11 cellular contexts compared by ENCODE assay signal in the genomic region with DNA sequence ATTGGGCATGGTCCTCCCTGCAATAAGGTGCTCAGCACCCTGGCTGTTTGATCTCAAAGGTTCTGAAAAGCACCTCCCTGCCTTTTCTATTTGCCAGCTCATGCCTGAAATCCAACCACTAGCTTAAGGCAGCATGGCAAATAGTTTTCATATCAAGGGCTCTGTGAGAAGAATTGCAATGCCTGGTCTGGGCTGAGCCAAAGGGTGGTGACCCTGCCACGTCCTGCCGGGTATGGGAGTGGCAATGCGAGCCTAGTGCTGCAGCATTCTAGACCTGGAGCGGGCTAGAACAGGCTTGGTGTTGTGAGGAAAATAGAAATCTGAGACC. TPM values are rescaled to one million over a fixed set of nuclear protein-coding genes. Genes with fewer than 3 reads are reported as not detected.
DNase-seq lines count a peak whose midpoint lies in the region; ATAC-seq and TF ChIP-seq lines count a peak whose summit lies in the region.
"Had no signal": no experiment of that assay in that cellular context is flagged by ENCODE, and none has a peak within 500 bp of the region (broad histone marks: within the 10 kb centered on the region; RNA-seq: fewer than 3 reads in every experiment).

No MANE protein-coding gene starts in this region.

- peak overlapping the region in 3 of 5 experiments; percentile 54 to 82 (median 79) for H3K27ac Mint-ChIP-seq in brain

- TF ChIP-seq POLR2A in stomach (IDR thresholded peaks at IDR 0.05), result peak in 2 of 4 donors; percentile 56 to 77

- no peak overlapping the region for H3K4me3 Mint-ChIP-seq in brain

- H3K27ac ChIP-seq in stomach, result peak overlapping the region; percentile 89 to 96 (median 95)

- DNase-seq in left lobe of liver (ENCODE audit: low spot score) (peak; percentile 80), stomach (peak; percentile 88), activated gamma-delta T cell treated with Interleukin-2 at 50 U/mL for 16 hours (no peak), HCEC 1CT (no peak), T-helper 9 cell (no peak)
- DNase-seq: GDM1, NCI-H2029 treated with DMSO at 0.1 percent for 48 hours had no signal

- peaks cover 39 to 60% (median 47%) of the 10 kb centered on the region in 4 donors for H3K4me1 ChIP-seq in stomach

- H3K27me3 Mint-ChIP-seq in brain, result peaks cover 24% of the 10 kb centered on the region

- WGBS in stomach, 5 donors, result 22 to 52% (median 42%) methylated on average over 4 of the region's 4 CpGs

- intact Hi-C loops in stomach (cut with DNase I; ENCODE audit: low total_unique reads), result no loop called here

- H3K9me3 ChIP-seq in stomach, result no peaks in the 10 kb centered on the region

- no peak for TF ChIP-seq CTCF in brain (conservative IDR thresholded peaks at IDR 0.05)
- peak in 1 of 7 experiments; percentile 7 for TF ChIP-seq CTCF in stomach (IDR thresholded peaks at IDR 0.05)

- ATAC-seq in left lobe of liver, result peak; percentile 78

- peak; percentile 32 for TF ChIP-seq RAD21 in Ishikawa (IDR thresholded peaks at IDR 0.05; ENCODE audit: low read depth)

- no peaks in the 10 kb centered on the region for H3K9me3 Mint-ChIP-seq in brain

- H3K27me3 ChIP-seq in stomach, result no peaks in the 10 kb centered on the region

- peaks cover 37% of the 10 kb centered on the region for H3K4me1 Mint-ChIP-seq in brain

- peak; percentile 75 for TF ChIP-seq EP300 in Ishikawa (IDR thresholded peaks at IDR 0.05; ENCODE audit: borderline replicate concordance)
- no peak for TF ChIP-seq EP300 in stomach (IDR thresholded peaks at IDR 0.05)

- no peaks in the 10 kb centered on the region for H3K36me3 Mint-ChIP-seq in brain

- no peak overlapping the region for H3K4me3 ChIP-seq in stomach

- H3K36me3 ChIP-seq in stomach, result no peaks in the 10 kb centered on the region

TF ChIP-seq in Ishikawa, 13 proteins besides CTCF, POLR2A, EP300 and RAD21:
- no peak for TF ChIP-seq REST (IDR thresholded peaks at IDR 0.05; ENCODE audit: low read depth)
- TF ChIP-seq USF1 (IDR thresholded peaks at IDR 0.05), result no peak
- no peak for TF ChIP-seq FOXM1 (IDR thresholded peaks at IDR 0.05; ENCODE audit: borderline replicate concordance, low read depth)
- TF ChIP-seq CEBPB (IDR thresholded peaks at IDR 0.05), result no peak
- TF ChIP-seq CREB1 (IDR thresholded peaks at IDR 0.05; ENCODE audit: low read depth), result no peak
- TF ChIP-seq TCF12 (IDR thresholded peaks at IDR 0.05; ENCODE audit: low read depth), result no peak; the same call in 1 of the 2 replicates
- TF ChIP-seq, protein P1, sequence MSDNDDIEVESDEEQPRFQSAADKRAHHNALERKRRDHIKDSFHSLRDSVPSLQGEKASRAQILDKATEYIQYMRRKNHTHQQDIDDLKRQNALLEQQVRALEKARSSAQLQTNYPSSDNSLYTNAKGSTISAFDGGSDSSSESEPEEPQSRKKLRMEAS (IDR thresholded peaks at IDR 0.05), result peak; percentile 66
- TF ChIP-seq TEAD4 (IDR thresholded peaks at IDR 0.05), result peak; percentile 77
- no peak for TF ChIP-seq YY1 (IDR thresholded peaks at IDR 0.05; ENCODE audit: low read depth)
- no peak for TF ChIP-seq EGR1 (IDR thresholded peaks at IDR 0.05)
- TF ChIP-seq ZBTB7A (IDR thresholded peaks at IDR 0.05; ENCODE audit: low read depth), result no peak
- no peak for TF ChIP-seq NFIC (IDR thresholded peaks at IDR 0.05)
- TF ChIP-seq TAF1 (IDR thresholded peaks at IDR 0.05; ENCODE audit: low read depth), result no peak

RNA-seq across cellular contexts. Expression of gene SCNN1A, which starts 2.3 kb away (rescaled TPM):
- polyA plus RNA-seq in brain (ENCODE audit: insufficient read depth, low read depth, low replicate concordance) (211 TPM), stomach (10 to 100 TPM; 16.6 to 98.0 (median 47.5) TPM)
- total RNA-seq in left lobe of liver (6.8 TPM), stomach (100 to 1,000 TPM in 4 of 5 donors, 10 to 100 TPM in 1; 63.3 to 486 (median 277) TPM)
- total RNA-seq: T-helper 1 cell treated with Interleukin-12 subunit alpha and Interleukin-12 subunit beta and Interleukin-4 antibody, amounts not matched to agents 30 ng/mL and 1 ng/mL, for 36 hours had no signal
- polyA plus RNA-seq: neural cell had no signal

RNA-seq across cellular contexts. Expression of gene LTBR, which starts 6.3 kb away (rescaled TPM):
- polyA plus RNA-seq in brain (ENCODE audit: insufficient read depth, low read depth, low replicate concordance), result 18.7 TPM
- total RNA-seq in left lobe of liver, result 106 TPM
- 100 to 1,000 TPM in 3 of 5 donors, 10 to 100 TPM in 2; 27.5 to 471 (median 126) TPM for total RNA-seq in stomach
- 10 to 100 TPM; 47.3 to 76.3 (median 48.3) TPM for polyA plus RNA-seq in stomach
- polyA plus RNA-seq: neural cell had no signal

RNA-seq across cellular contexts. Expression of gene TNFRSF1A, which starts 35.8 kb away (rescaled TPM):
- polyA plus RNA-seq in brain (ENCODE audit: insufficient read depth, low read depth, low replicate concordance), result 24.6 TPM
- total RNA-seq in left lobe of liver, result 76.0 TPM
- 100 to 1,000 TPM in 4 of 5 donors, 10 to 100 TPM in 1; 91.6 to 432 (median 152) TPM for total RNA-seq in stomach
- 10 to 100 TPM; 35.2 to 64.4 (median 38.5) TPM for polyA plus RNA-seq in stomach

Comparison
In these comparisons a context has a peak if more than half of its experiments do, and no peak if none do; other contexts are left out.
1. DNase-seq: peak in left lobe of liver (single experiment) and stomach (single experiment); none in activated gamma-delta T cell treated with Interleukin-2 at 50 U/mL for 16 hours (single experiment), HCEC 1CT (single experiment) and T-helper 9 cell (single experiment).